Comparison of ENCODE assay signal across 16 cellular contexts in the genomic region with DNA sequence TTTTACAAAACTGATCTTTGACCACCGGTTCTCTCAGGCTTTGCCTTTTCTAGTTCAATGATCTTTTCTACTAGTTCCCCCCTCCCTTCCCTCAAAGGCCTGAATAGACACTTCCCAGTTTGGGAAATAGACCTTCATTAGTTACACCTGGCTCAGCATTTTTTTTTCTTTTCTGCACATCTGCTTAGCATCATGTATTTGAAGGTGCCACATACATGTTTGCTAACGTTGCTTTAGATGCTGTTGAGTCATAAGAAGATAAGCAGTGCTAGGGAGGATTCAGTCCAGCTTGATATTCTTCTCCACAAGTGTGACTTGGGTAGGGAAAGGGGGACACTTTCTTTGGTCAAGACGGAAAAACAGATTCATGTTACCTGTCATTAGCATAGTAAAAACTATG.
A peak's percentile ranks its signal among the peaks of the same experiment; 100 is the strongest.
DNase-seq lines count a peak whose midpoint lies in the region; ATAC-seq and TF ChIP-seq lines count a peak whose summit lies in the region.
"Had no signal": no experiment of that assay in that cellular context is flagged by ENCODE, and none has a peak within 500 bp of the region (broad histone marks: within the 10 kb centered on the region; RNA-seq: fewer than 3 reads in every experiment).

No MANE protein-coding gene starts in this region.

- peak overlapping the region; percentile 8 for H2BK20ac ChIP-seq in IMR-90 (ENCODE audit: low read depth, low read length)

- peaks cover 16 to 48% of the 10 kb centered on the region in 2 experiments for H3K79me1 ChIP-seq in IMR-90 (ENCODE audit: low read depth in 1 of 2, low read length in 2 of 2)

- H3K4me3 ChIP-seq in IMR-90 (ENCODE audit: insufficient read depth, low read depth, low read length) (no peak overlapping the region), adipocyte (ENCODE audit: low read length) (peak overlapping the region; percentile 35), fibroblast of pulmonary artery (replicated peaks; ENCODE audit: low read depth, low read length) (no peak overlapping the region)
- H3K4me3 ChIP-seq: PC-9 had no signal

- H2BK120ac ChIP-seq in IMR-90 (ENCODE audit: low read depth, low read length): 0 out of 2 replicates have a peak overlapping the region, but pooled peaks have one; percentile 4

- no peak overlapping the region for H3K4ac ChIP-seq in IMR-90 (ENCODE audit: low read depth, low read length)

- H3K4me3 Mint-ChIP-seq in osteocyte (ENCODE audit: unreplicated experiment): no peak overlapping the region
- H3K4me3 Mint-ChIP-seq: H9 had no signal

- TF ChIP-seq CTCF in IMR-90 (conservative IDR thresholded peaks at IDR 0.05; ENCODE audit: low read depth, low read length) (no peak), fibroblast of pulmonary artery (IDR thresholded peaks at IDR 0.05; ENCODE audit: low read length, missing control alignments) (no peak), osteocyte (IDR thresholded peaks at IDR 0.05) (no peak)

- peaks cover 47% of the 10 kb centered on the region for H3K4me1 Mint-ChIP-seq in osteocyte (ENCODE audit: unreplicated experiment)

- H2AFZ ChIP-seq in IMR-90 (replicated peaks; ENCODE audit: low read length, poor library complexity): no peak overlapping the region
- H2AFZ ChIP-seq: PC-9 had no signal

- DNase-seq in IMR-90 (peak; percentile 44), adipocyte (ENCODE audit: low read depth) (no peak), fibroblast of pulmonary artery (ENCODE audit: low read depth) (peak; percentile 53), osteocyte (ENCODE audit: extremely low spot score, unreplicated experiment) (no peak), HuH-7 (ENCODE audit: low spot score) (no peak)
- DNase-seq: C1 segment of cervical spinal cord, DMS153, H9, NCI-H1048, NCI-H146, NCI-H774, PC-9, Right ventricle myocardium superior had no signal

- no peak overlapping the region for H2AK9ac ChIP-seq in IMR-90 (replicated peaks; ENCODE audit: low read depth, low read length, poor library complexity)

- H3K9me3 ChIP-seq in IMR-90 (ENCODE audit: control insufficient read depth, insufficient read depth, low read length) (no peaks in the 10 kb centered on the region), adipocyte (ENCODE audit: control insufficient read depth, low read length) (no peaks in the 10 kb centered on the region)

- peaks cover 9% of the 10 kb centered on the region for H3K36me3 Mint-ChIP-seq in osteocyte (ENCODE audit: unreplicated experiment)

- H2AK5ac ChIP-seq in IMR-90 (ENCODE audit: low read depth, low read length): peak overlapping the region; percentile 57; the same call in 1 of the 2 replicates

- H2BK5ac ChIP-seq in IMR-90 (ENCODE audit: low read depth, low read length, poor library complexity, severe bottlenecking): peak overlapping the region; percentile 52

- H3K4me1 ChIP-seq in IMR-90 (ENCODE audit: control insufficient read depth, insufficient read depth, low read length): peaks cover 2% of the 10 kb centered on the region; the same call in 1 of the 2 replicates
- peaks cover 17% of the 10 kb centered on the region for H3K4me1 ChIP-seq in adipocyte (ENCODE audit: control insufficient read depth, insufficient read depth, low read length)

- no peaks in the 10 kb centered on the region for H3K27me3 ChIP-seq in IMR-90 (ENCODE audit: control insufficient read depth, insufficient read depth, low read length)
- H3K27me3 ChIP-seq in adipocyte (replicated peaks; ENCODE audit: control insufficient read depth, insufficient read depth, low read length): no peaks in the 10 kb centered on the region

- no peak overlapping the region for H3K18ac ChIP-seq in IMR-90 (ENCODE audit: low read depth, low read length)

- no peak overlapping the region for H3K23ac ChIP-seq in IMR-90 (ENCODE audit: low read depth, low read length)

- dilution Hi-C loops in IMR-90 (cut with HindIII; ENCODE audit: low sequenced_read_pairs, unreplicated experiment): no loop called here

- H3K36me3 ChIP-seq in IMR-90 (ENCODE audit: control insufficient read depth, insufficient read depth, low read length) (peaks cover 5% of the 10 kb centered on the region), adipocyte (ENCODE audit: control insufficient read depth, insufficient read depth, low read length, severe bottlenecking) (peaks cover 7% of the 10 kb centered on the region)

- H4K8ac ChIP-seq in IMR-90 (ENCODE audit: low read depth in 2 of 2, low read length in 2 of 2): no peak overlapping the region

- H4K20me1 ChIP-seq in IMR-90 (ENCODE audit: insufficient read depth, low read length): peaks cover 28% of the 10 kb centered on the region; the same call in 1 of the 2 replicates

- CTCF ChIA-PET in IMR-90 (lab: Yijun Ruan, JAX): no interaction called here

- no peak overlapping the region for H3K4me2 ChIP-seq in IMR-90 (ENCODE audit: low read depth, low read length)
- H3K4me2 ChIP-seq: PC-9 had no signal

- 0 out of 2 replicates have a peak overlapping the region, but pooled peaks have one; percentile 3 for H3K14ac ChIP-seq in IMR-90 (replicated peaks; ENCODE audit: low read depth, low read length)

- H3K9ac ChIP-seq in IMR-90 (ENCODE audit: low read depth, low read length) (no peak overlapping the region), adipocyte (ENCODE audit: low read length) (peak overlapping the region; percentile 30)

- H3K27me3 Mint-ChIP-seq in osteocyte (ENCODE audit: unreplicated experiment): no peaks in the 10 kb centered on the region

- no CpG with 5 or more reads among the region's 3 CpGs for WGBS in IMR-90 (ENCODE audit: extremely low coverage in 2 of 2, insufficient read length in 1 of 2), 2 experiments

- no TSS peak for BruUV-seq in IMR-90 (replicated peaks; lab: Mats Ljungman, UMichigan)

- no peak for ATAC-seq in IMR-90 (ENCODE audit: low read depth)
- ATAC-seq in GM18502 (IDR thresholded peaks at IDR 0.05; ENCODE audit: poor library complexity, unreplicated experiment): no peak
- ATAC-seq in HG02938 (IDR thresholded peaks at IDR 0.05; ENCODE audit: unreplicated experiment): no peak
- ATAC-seq in GM18909 (IDR thresholded peaks at IDR 0.05; ENCODE audit: poor library complexity, unreplicated experiment): no peak

- POLR2A ChIA-PET in IMR-90 (lab: Charles Lee; ENCODE audit: unreplicated experiment): no interaction called here

- H4K5ac ChIP-seq in IMR-90 (ENCODE audit: low read depth, low read length): no peak overlapping the region

- peak overlapping the region; percentile 85 for H3K27ac Mint-ChIP-seq in osteocyte (ENCODE audit: unreplicated experiment)
- H3K27ac Mint-ChIP-seq: H9 had no signal

- H3K27ac ChIP-seq in IMR-90 (ENCODE audit: insufficient read depth, low read length): no peak overlapping the region
- H3K27ac ChIP-seq: PC-9 had no signal

- no peak overlapping the region for H3K56ac ChIP-seq in IMR-90 (ENCODE audit: extremely low read depth, insufficient read depth, low read length)

- H4K91ac ChIP-seq in IMR-90 (ENCODE audit: insufficient read depth, low read depth, low read length): no peak overlapping the region; the same call in 1 of the 2 replicates

- H2BK15ac ChIP-seq in IMR-90 (ENCODE audit: low read depth, low read length): no peak overlapping the region

- peaks cover 17% of the 10 kb centered on the region for H3K9me1 ChIP-seq in IMR-90 (ENCODE audit: insufficient read depth, low read length)

- in situ Hi-C loops in IMR-90 (cut with MboI; ENCODE audit: low sequenced_read_pairs): no loop called here

- intact Hi-C loops in IMR-90 (cut with micrococcal nuclease): no loop called here

- peaks cover 9% of the 10 kb centered on the region for H3K9me3 Mint-ChIP-seq in osteocyte (ENCODE audit: unreplicated experiment)
- H3K9me3 Mint-ChIP-seq: H9 had no signal

- TF ChIP-seq RAD21 in IMR-90 (IDR thresholded peaks at IDR 0.05; ENCODE audit: low read length): no peak

- no peak for TF ChIP-seq POLR2A in IMR-90 (IDR thresholded peaks at IDR 0.05; ENCODE audit: low read depth, low read length)

TF ChIP-seq in IMR-90, 13 proteins besides CTCF, POLR2A, EP300 and RAD21:
- no peak for TF ChIP-seq SMC3 (IDR thresholded peaks at IDR 0.05; ENCODE audit: low read depth, low read length)
- 0 out of 2 replicates have a peak, but pooled peaks have one; percentile 11 for TF ChIP-seq FOS (IDR thresholded peaks at IDR 0.05; ENCODE audit: low read depth, low read length)
- peak; percentile 53; the same call in 1 of the 2 replicates for TF ChIP-seq MAFK (IDR thresholded peaks at IDR 0.05; ENCODE audit: low read depth, low read length)

Comparison
In these comparisons a context has a peak if more than half of its experiments do, and no peak if none do; other contexts are left out.
1. DNase-seq: peak in IMR-90 (single experiment) and fibroblast of pulmonary artery (single experiment); none in adipocyte (single experiment), osteocyte (single experiment) and HuH-7 (single experiment).